11 cellular contexts compared by ENCODE assay signal in genomic region chr15:77457619-77458265, GRCh38. TPM values are rescaled to one million over a fixed set of nuclear protein-coding genes. Genes with fewer than 3 reads are reported as not detected.
DNase-seq lines count a peak whose midpoint lies in the region; ATAC-seq and TF ChIP-seq lines count a peak whose summit lies in the region.
"Had no signal": no experiment of that assay in that cellular context is flagged by ENCODE, and none has a peak within 500 bp of the region (broad histone marks: within the 10 kb centered on the region; RNA-seq: fewer than 3 reads in every experiment).

No MANE protein-coding gene starts in this region.

- peak; percentile 22 for DNase-seq in activated naive CD4-positive, alpha-beta T cell treated with anti-CD3 and anti-CD28 coated beads, Interleukin-2, amount 10 ng/mL, durations not matched to agents 7 days and 5 days
- no peak for DNase-seq in activated naive CD4-positive, alpha-beta T cell (lab: John Stamatoyannopoulos, UW)
- DNase-seq in fibroblast of peridontal ligament (ENCODE audit: extremely low read depth) (peak; percentile 47), activated gamma-delta T cell treated with Interleukin-2 at 50 U/mL for 16 hours (no peak)
- no peak for DNase-seq in stimulated activated CD4-positive, alpha-beta T cell treated with anti-CD3 and anti-CD28 coated beads, Interleukin-12 subunit alpha, Interleukin-12 subunit beta, amount 100 ng/mL, for 4 hours
- DNase-seq: AML-193; right cardiac atrium; stimulated activated CD8-positive, alpha-beta memory T cell treated with anti-CD3 and anti-CD28 coated beads, Interleukin-4, amount 100 ng/mL, for 48 hours had no signal

- TF ChIP-seq POLR2A in gastroesophageal sphincter (IDR thresholded peaks at IDR 0.05): no peak

- H3K36me3 Mint-ChIP-seq in activated naive CD4-positive, alpha-beta T cell treated with anti-CD3 and anti-CD28 coated beads, Interleukin-2, amount 10 ng/mL, durations not matched to agents 7 days and 5 days: peaks cover 14% of the 10 kb centered on the region
- peaks cover 18% of the 10 kb centered on the region for H3K36me3 Mint-ChIP-seq in T-helper 1 cell treated with Interleukin-12 subunit alpha and Interleukin-12 subunit beta and Interleukin-4 antibody, amounts not matched to agents 30 μg/mL and 1 μg/mL, for 36 hours (ENCODE audit: low read depth)
- H3K36me3 Mint-ChIP-seq in stimulated activated naive CD8-positive, alpha-beta T cell treated with anti-CD3 and anti-CD28 coated beads, Interleukin-15, Interleukin-2, amounts not matched to agents 100 ng/mL and 50 ng/mL, for 24 hours (ENCODE audit: low read depth): peaks cover 26% of the 10 kb centered on the region

- H3K36me3 ChIP-seq in gastroesophageal sphincter: peaks cover 0 to 21% of the 10 kb centered on the region in 2 donors

- no peak overlapping the region for H3K4me3 ChIP-seq in gastroesophageal sphincter

- CTCF ChIA-PET in activated naive CD4-positive, alpha-beta T cell treated with anti-CD3 and anti-CD28 coated beads, Interleukin-2, amount 10 ng/mL, durations not matched to agents 7 days and 5 days (lab: Charles Lee): interaction anchor here (1.3 kb wide), 1 partner anchor 484 kb away, joined by 5 read pairs; no protein-coding TSS in a partner anchor

- H3K9me3 Mint-ChIP-seq in activated naive CD4-positive, alpha-beta T cell treated with anti-CD3 and anti-CD28 coated beads, Interleukin-2, amount 10 ng/mL, durations not matched to agents 7 days and 5 days: no peaks in the 10 kb centered on the region
- no peaks in the 10 kb centered on the region for H3K9me3 Mint-ChIP-seq in T-helper 1 cell treated with Interleukin-12 subunit alpha and Interleukin-12 subunit beta and Interleukin-4 antibody, amounts not matched to agents 30 μg/mL and 1 μg/mL, for 36 hours
- no peaks in the 10 kb centered on the region for H3K9me3 Mint-ChIP-seq in stimulated activated naive CD8-positive, alpha-beta T cell treated with anti-CD3 and anti-CD28 coated beads, Interleukin-15, Interleukin-2, amounts not matched to agents 100 ng/mL and 50 ng/mL, for 24 hours

- H3K27me3 Mint-ChIP-seq in activated naive CD4-positive, alpha-beta T cell treated with anti-CD3 and anti-CD28 coated beads, Interleukin-2, amount 10 ng/mL, durations not matched to agents 7 days and 5 days: no peaks in the 10 kb centered on the region
- no peaks in the 10 kb centered on the region for H3K27me3 Mint-ChIP-seq in T-helper 1 cell treated with Interleukin-12 subunit alpha and Interleukin-12 subunit beta and Interleukin-4 antibody, amounts not matched to agents 30 μg/mL and 1 μg/mL, for 36 hours (ENCODE audit: low read depth)
- no peaks in the 10 kb centered on the region for H3K27me3 Mint-ChIP-seq in stimulated activated naive CD8-positive, alpha-beta T cell treated with anti-CD3 and anti-CD28 coated beads, Interleukin-15, Interleukin-2, amounts not matched to agents 100 ng/mL and 50 ng/mL, for 24 hours

- no peak for TF ChIP-seq CTCF in gastroesophageal sphincter (IDR thresholded peaks at IDR 0.05)

- peak overlapping the region in 1 of 4 donors; percentile 20 for H3K27ac ChIP-seq in gastroesophageal sphincter

- peaks cover 20% of the 10 kb centered on the region for H3K4me1 Mint-ChIP-seq in activated naive CD4-positive, alpha-beta T cell treated with anti-CD3 and anti-CD28 coated beads, Interleukin-2, amount 10 ng/mL, durations not matched to agents 7 days and 5 days
- H3K4me1 Mint-ChIP-seq in T-helper 1 cell treated with Interleukin-12 subunit alpha and Interleukin-12 subunit beta and Interleukin-4 antibody, amounts not matched to agents 30 μg/mL and 1 μg/mL, for 36 hours (ENCODE audit: low read depth): peaks cover 13% of the 10 kb centered on the region
- H3K4me1 Mint-ChIP-seq in stimulated activated naive CD8-positive, alpha-beta T cell treated with anti-CD3 and anti-CD28 coated beads, Interleukin-15, Interleukin-2, amounts not matched to agents 100 ng/mL and 50 ng/mL, for 24 hours (ENCODE audit: low read depth): peaks cover 34% of the 10 kb centered on the region

- peaks cover 28 to 48% (median 31%) of the 10 kb centered on the region in 3 donors for H3K4me1 ChIP-seq in gastroesophageal sphincter

- H3K9me3 ChIP-seq in gastroesophageal sphincter: no peaks in the 10 kb centered on the region

- no peak for TF ChIP-seq EP300 in gastroesophageal sphincter (IDR thresholded peaks at IDR 0.05)

- peak overlapping the region; percentile 53 for H3K27ac Mint-ChIP-seq in activated naive CD4-positive, alpha-beta T cell treated with anti-CD3 and anti-CD28 coated beads, Interleukin-2, amount 10 ng/mL, durations not matched to agents 7 days and 5 days
- H3K27ac Mint-ChIP-seq in T-helper 1 cell treated with Interleukin-12 subunit alpha and Interleukin-12 subunit beta and Interleukin-4 antibody, amounts not matched to agents 30 μg/mL and 1 μg/mL, for 36 hours: peak overlapping the region; percentile 23
- peak overlapping the region; percentile 59 for H3K27ac Mint-ChIP-seq in stimulated activated naive CD8-positive, alpha-beta T cell treated with anti-CD3 and anti-CD28 coated beads, Interleukin-15, Interleukin-2, amounts not matched to agents 100 ng/mL and 50 ng/mL, for 24 hours

- no peak for ATAC-seq in gastroesophageal sphincter

- no peak overlapping the region for H3K4me3 Mint-ChIP-seq in activated naive CD4-positive, alpha-beta T cell treated with anti-CD3 and anti-CD28 coated beads, Interleukin-2, amount 10 ng/mL, durations not matched to agents 7 days and 5 days
- H3K4me3 Mint-ChIP-seq in T-helper 1 cell treated with Interleukin-12 subunit alpha and Interleukin-12 subunit beta and Interleukin-4 antibody, amounts not matched to agents 30 μg/mL and 1 μg/mL, for 36 hours: no peak overlapping the region
- no peak overlapping the region for H3K4me3 Mint-ChIP-seq in stimulated activated naive CD8-positive, alpha-beta T cell treated with anti-CD3 and anti-CD28 coated beads, Interleukin-15, Interleukin-2, amounts not matched to agents 100 ng/mL and 50 ng/mL, for 24 hours

- no peaks in the 10 kb centered on the region for H3K27me3 ChIP-seq in gastroesophageal sphincter

RNA-seq across cellular contexts. Expression of gene HMG20A, which starts 37.1 kb away (rescaled TPM):
- total RNA-seq in gastroesophageal sphincter: 10 to 100 TPM; 23.2 to 47.9 (median 33.2) TPM

RNA-seq across cellular contexts. Expression of gene PEAK1, which starts 37.8 kb away (rescaled TPM):
- total RNA-seq in gastroesophageal sphincter: 100 to 1,000 TPM in 2 of 4 donors, 10 to 100 TPM in 2; 59.5 to 170 (median 91.6) TPM

Comparison
In these comparisons a context has a peak if more than half of its experiments do, and no peak if none do; other contexts are left out.
1. DNase-seq: peak in activated naive CD4-positive, alpha-beta T cell treated with anti-CD3 and anti-CD28 coated beads, Interleukin-2, amount 10 ng/mL, durations not matched to agents 7 days and 5 days (single experiment) and fibroblast of peridontal ligament (single experiment); none in activated naive CD4-positive, alpha-beta T cell (0 of 4), stimulated activated CD4-positive, alpha-beta T cell treated with anti-CD3 and anti-CD28 coated beads, Interleukin-12 subunit alpha, Interleukin-12 subunit beta, amount 100 ng/mL, for 4 hours (single experiment) and activated gamma-delta T cell treated with Interleukin-2 at 50 U/mL for 16 hours (single experiment).
2. Peak in every context shown above with its lines, with median percentiles within 50 percentile points of each other: H3K27ac Mint-ChIP-seq.